3 cellular contexts compared by ENCODE assay signal in genomic region chr1:231493421-231494185, GRCh38.
TF ChIP-seq lines count a peak whose summit lies in the region.

No MANE protein-coding gene starts in this region.

TF ChIP-seq in SK-N-SH, 30 proteins besides CTCF, POLR2A, EP300 and RAD21 (continued from another document):
- no peak for TF ChIP-seq IRF3 (IDR thresholded peaks at IDR 0.05; ENCODE audit: low read depth, low read length)

TF ChIP-seq in SK-N-SH treated with all-trans-retinoic acid at 6 μM for 48 hours, 23 proteins besides CTCF, POLR2A, EP300 and RAD21:
- no peak for TF ChIP-seq TSHZ2 (CRISPR knock-in tag; IDR thresholded peaks at IDR 0.05)
- TF ChIP-seq CSRNP3 (CRISPR knock-in tag; IDR thresholded peaks at IDR 0.05), result no peak
- no peak for TF ChIP-seq GLIS3 (CRISPR knock-in tag; IDR thresholded peaks at IDR 0.05)
- no peak for TF ChIP-seq ESRRG (CRISPR knock-in tag; IDR thresholded peaks at IDR 0.05)
- TF ChIP-seq PPARA (CRISPR knock-in tag; IDR thresholded peaks at IDR 0.05; ENCODE audit: borderline replicate concordance), result no peak
- no peak for TF ChIP-seq ZC3H10 (CRISPR knock-in tag; IDR thresholded peaks at IDR 0.05)
- no peak for TF ChIP-seq CSDC2 (CRISPR knock-in tag; IDR thresholded peaks at IDR 0.05)
- TF ChIP-seq ZNF8 (CRISPR knock-in tag; IDR thresholded peaks at IDR 0.05), result no peak
- no peak for TF ChIP-seq TCF4 (CRISPR knock-in tag; IDR thresholded peaks at IDR 0.05; ENCODE audit: borderline replicate concordance)
- no peak for TF ChIP-seq CREB5 (CRISPR knock-in tag; IDR thresholded peaks at IDR 0.05; ENCODE audit: low read depth)
- no peak for TF ChIP-seq OSR1 (CRISPR knock-in tag; IDR thresholded peaks at IDR 0.05)

TF ChIP-seq in GM12878, 131 proteins besides CTCF, POLR2A, EP300 and RAD21 (continued from another document):
- TF ChIP-seq RUNX3 (IDR thresholded peaks at IDR 0.05; ENCODE audit: low read length) (peak; percentile 65), LARP7 (IDR thresholded peaks at IDR 0.05) (no peak), MEF2B (IDR thresholded peaks at IDR 0.05; ENCODE audit: partially characterized antibody, poor library complexity, severe bottlenecking) (peak; percentile 58), MTA2 (IDR thresholded peaks at IDR 0.05; ENCODE audit: low read depth) (peak; percentile 63; the same call in 1 of the 2 replicates), NFYA (IDR thresholded peaks at IDR 0.05; ENCODE audit: borderline replicate concordance, low read depth, low read length) (no peak), BACH1 (IDR thresholded peaks at IDR 0.05; ENCODE audit: borderline replicate concordance) (no peak), E2F4 (IDR thresholded peaks at IDR 0.05; ENCODE audit: low read depth, low read length) (no peak), RELB (IDR thresholded peaks at IDR 0.05; ENCODE audit: low read depth) (0 out of 2 replicates have a peak, but pooled peaks have one; percentile 46), NR2F1 (conservative IDR thresholded peaks at IDR 0.05) (peak; percentile 30; the same call in 1 of the 2 replicates), MYC (IDR thresholded peaks at IDR 0.05; ENCODE audit: insufficient read depth, insufficient read length, insufficient replicate concordance, low read length, severe bottlenecking) (no peak), ZBTB40 (IDR thresholded peaks at IDR 0.05; ENCODE audit: borderline replicate concordance) (no peak), IKZF1 (conservative IDR thresholded peaks at IDR 0.05) (peak; percentile 37), EZH2 (IDR thresholded peaks at IDR 0.05; ENCODE audit: borderline replicate concordance, control insufficient read depth, low read depth, low read length) (no peak), USF2 (IDR thresholded peaks at IDR 0.05; ENCODE audit: borderline replicate concordance, low read depth, low read length) (no peak), FOXM1 (IDR thresholded peaks at IDR 0.05; ENCODE audit: low read depth, low read length) (0 out of 2 replicates have a peak, but pooled peaks have one; percentile 16), SUPT20H (IDR thresholded peaks at IDR 0.05; ENCODE audit: borderline replicate concordance, control insufficient read depth, low read depth, low read length) (no peak), MLLT1 (IDR thresholded peaks at IDR 0.05) (no peak), EED (IDR thresholded peaks at IDR 0.05; ENCODE audit: low read depth) (no peak), ATF2 (IDR thresholded peaks at IDR 0.05; ENCODE audit: low read length) (no peak), NRF1 (conservative IDR thresholded peaks at IDR 0.05; ENCODE audit: low read depth, low read length) (no peak), TCF12 (IDR thresholded peaks at IDR 0.05; ENCODE audit: low read depth, low read length) (no peak)
